ENCODE assay signal across 11 cellular contexts in genomic region chr16:30077656-30078055, GRCh38. TPM values are rescaled to one million over a fixed set of nuclear protein-coding genes. Genes with fewer than 3 reads are reported as not detected.
DNase-seq lines count a peak whose midpoint lies in the region; ATAC-seq and TF ChIP-seq lines count a peak whose summit lies in the region.
"Had no signal": no experiment of that assay in that cellular context is flagged by ENCODE, and none has a peak within 500 bp of the region (broad histone marks: within the 10 kb centered on the region; RNA-seq: fewer than 3 reads in every experiment).

No MANE protein-coding gene starts in this region.

- intact Hi-C loops in activated CD4-positive, alpha-beta T cell treated with anti-CD3 and anti-CD28 coated beads for 36 hours (cut with DNase I, micrococcal nuclease): loop anchor here in 1 of 2 experiments (5.0 kb wide), 1 partner anchor 1525 kb away; the partner anchor contains the start of gene SGF29

- no peak for ATAC-seq in activated CD4-positive, alpha-beta T cell treated with anti-CD3 and anti-CD28 coated beads for 36 hours

- DNase-seq in activated CD4-positive, alpha-beta T cell treated with anti-CD3 and anti-CD28 coated beads for 36 hours: no peak
- no peak for DNase-seq in activated CD4-positive, alpha-beta T cell treated with anti-CD3 and anti-CD28 coated beads, Interleukin-2, amount 50 U/mL, for 4 hours
- no peak for DNase-seq in brain microvascular endothelial cell
- DNase-seq in NCI-H345 (lab: John Stamatoyannopoulos, UW): no peak
- DNase-seq in iPS-NIHi7 (ENCODE audit: extremely low spot score): no peak
- DNase-seq: ACHN; activated CD4-positive, alpha-beta T cell treated with anti-CD3 and anti-CD28 coated beads for 1 hour; erythroblast; NCI-H2227 treated with DMSO at 0.1 percent for 48 hours; occipital lobe had no signal

- H3K4me3 ChIP-seq in brain microvascular endothelial cell (ENCODE audit: low read depth, low read length) (peak overlapping the region; percentile 96), rectal smooth muscle tissue (ENCODE audit: low read length) (peak overlapping the region; percentile 83)

- peaks cover 17% of the 10 kb centered on the region for H3K4me1 ChIP-seq in rectal smooth muscle tissue (ENCODE audit: control insufficient read depth, insufficient read depth, low read length)

- CTCF ChIA-PET in activated CD4-positive, alpha-beta T cell treated with anti-CD3 and anti-CD28 coated beads for 36 hours (lab: Charles Lee): interaction anchor here (0.6 to 2.1 kb wide), 4 partner anchors 8 to 15 kb away, joined by 3 to 10 read pairs (median 4); partner anchors contain the start of gene TBX6

- in situ Hi-C loops in brain microvascular endothelial cell (cut with HindIII; ENCODE audit: low pct_ligation_motif_present, low sequenced_read_pairs): no loop called here

- H3K27ac ChIP-seq in brain microvascular endothelial cell (peak overlapping the region; percentile 84), rectal smooth muscle tissue (ENCODE audit: low read depth, low read length) (no peak overlapping the region)

- peaks cover 51% of the 10 kb centered on the region for H3K36me3 Mint-ChIP-seq in activated CD4-positive, alpha-beta T cell treated with anti-CD3 and anti-CD28 coated beads for 36 hours (ENCODE audit: low read depth)

- POLR2A ChIA-PET in activated CD4-positive, alpha-beta T cell treated with anti-CD3 and anti-CD28 coated beads for 36 hours (lab: Charles Lee): interaction anchor here (2.3 kb wide), 1 partner anchor 14 kb away, joined by 10 read pairs; the partner anchor contains the start of gene TBX6

- H3K9ac ChIP-seq in rectal smooth muscle tissue (ENCODE audit: low read length): no peak overlapping the region

- no peaks in the 10 kb centered on the region for H3K9me3 Mint-ChIP-seq in activated CD4-positive, alpha-beta T cell treated with anti-CD3 and anti-CD28 coated beads for 36 hours (ENCODE audit: low read depth)

- peak overlapping the region; percentile 80 for H3K27ac Mint-ChIP-seq in activated CD4-positive, alpha-beta T cell treated with anti-CD3 and anti-CD28 coated beads for 36 hours

- TF ChIP-seq CTCF in brain microvascular endothelial cell (IDR thresholded peaks at IDR 0.05; ENCODE audit: low read depth, low read length, missing control alignments): no peak

- no peaks in the 10 kb centered on the region for H3K27me3 Mint-ChIP-seq in activated CD4-positive, alpha-beta T cell treated with anti-CD3 and anti-CD28 coated beads for 36 hours

- H3K4me1 Mint-ChIP-seq in activated CD4-positive, alpha-beta T cell treated with anti-CD3 and anti-CD28 coated beads for 36 hours: peaks cover 26% of the 10 kb centered on the region

- H3K36me3 ChIP-seq in brain microvascular endothelial cell (replicated peaks) (peaks cover 54% of the 10 kb centered on the region), rectal smooth muscle tissue (ENCODE audit: control insufficient read depth, insufficient read depth, low read length) (peaks cover 19% of the 10 kb centered on the region)

- H3K4me3 Mint-ChIP-seq in activated CD4-positive, alpha-beta T cell treated with anti-CD3 and anti-CD28 coated beads for 36 hours: peak overlapping the region; percentile 89

- H3K27me3 ChIP-seq in brain microvascular endothelial cell (replicated peaks) (no peaks in the 10 kb centered on the region), rectal smooth muscle tissue (ENCODE audit: control insufficient read depth, insufficient read depth, low read length) (no peaks in the 10 kb centered on the region)

RNA-seq across cellular contexts. Expression of gene PPP4C, which starts 1.9 kb away (rescaled TPM):
- total RNA-seq in activated CD4-positive, alpha-beta T cell treated with anti-CD3 and anti-CD28 coated beads for 36 hours: 100 to 1,000 TPM; 106 to 113 TPM

RNA-seq across cellular contexts. Expression of gene ALDOA, which starts 12.1 kb away (rescaled TPM):
- total RNA-seq in activated CD4-positive, alpha-beta T cell treated with anti-CD3 and anti-CD28 coated beads for 36 hours: 1,000 to 10,000 TPM; 2,482 to 3,644 TPM

RNA-seq across cellular contexts. Expression of gene TBX6, which starts 14.1 kb away (rescaled TPM):
- 1 to 10 TPM; 2.7 to 3.0 TPM for total RNA-seq in activated CD4-positive, alpha-beta T cell treated with anti-CD3 and anti-CD28 coated beads for 36 hours

RNA-seq across cellular contexts. Expression of gene YPEL3, which starts 18.4 kb away (rescaled TPM):
- total RNA-seq in activated CD4-positive, alpha-beta T cell treated with anti-CD3 and anti-CD28 coated beads for 36 hours: 10 to 100 TPM; 17.4 to 19.1 TPM

RNA-seq across cellular contexts. Expression of gene GDPD3, which starts 35.7 kb away (rescaled TPM):
- 1 to 10 TPM; 6.1 to 7.0 TPM for total RNA-seq in activated CD4-positive, alpha-beta T cell treated with anti-CD3 and anti-CD28 coated beads for 36 hours
